Comparison of ENCODE assay signal across 1 cellular context in the genomic region with DNA sequence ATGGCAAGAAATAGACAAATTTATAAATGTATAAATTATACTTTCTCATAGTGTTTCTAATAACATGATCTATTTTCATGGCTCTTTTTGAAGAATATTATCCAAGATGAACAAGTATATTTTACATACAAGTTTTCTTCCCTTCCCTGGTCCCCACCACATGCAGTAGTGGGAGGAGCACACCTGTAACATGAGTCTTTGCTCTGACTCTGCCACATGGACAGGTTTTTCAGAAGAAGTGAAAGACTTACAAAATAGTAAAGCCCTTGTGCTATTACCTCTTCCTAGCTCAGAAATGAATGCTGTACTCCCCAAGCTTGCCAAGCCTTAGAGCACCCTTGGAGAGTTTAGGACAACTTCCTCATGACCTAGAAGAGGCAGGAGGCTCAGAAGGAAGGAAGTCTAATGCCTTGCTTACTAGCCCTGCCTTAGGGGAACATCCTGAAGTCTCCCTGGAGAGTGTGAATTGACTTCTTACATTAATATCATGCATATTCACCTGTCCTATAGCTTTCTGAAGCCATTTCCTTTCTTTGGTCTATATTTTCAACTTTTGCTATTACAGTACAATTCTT.
TF ChIP-seq lines count a peak whose summit lies in the region.

No MANE protein-coding gene starts in this region.

TF ChIP-seq in GM23338, 12 proteins besides CTCF, POLR2A, EP300 and RAD21 (continued from another document):
- no peak for TF ChIP-seq ZNF462 (CRISPR knock-in tag; IDR thresholded peaks at IDR 0.05)
- no peak for TF ChIP-seq EZH2phosphoT487 (IDR thresholded peaks at IDR 0.05; ENCODE audit: unreplicated experiment)
- TF ChIP-seq POLR2AphosphoS5 (IDR thresholded peaks at IDR 0.05; ENCODE audit: low read depth) = no peak
- no peak for TF ChIP-seq ZNF114 (CRISPR knock-in tag; IDR thresholded peaks at IDR 0.05)
- TF ChIP-seq JUNB (IDR thresholded peaks at IDR 0.05; ENCODE audit: unreplicated experiment) = no peak
